In genomic region chr3:124760601-124761000, GRCh38 we compare ENCODE assay signal across 10 cellular contexts. TPM values are rescaled to one million over a fixed set of nuclear protein-coding genes. Genes with fewer than 3 reads are reported as not detected.
DNase-seq lines count a peak whose midpoint lies in the region; ATAC-seq and TF ChIP-seq lines count a peak whose summit lies in the region.
"Had no signal": no experiment of that assay in that cellular context is flagged by ENCODE, and none has a peak within 500 bp of the region (broad histone marks: within the 10 kb centered on the region; RNA-seq: fewer than 3 reads in every experiment).

No MANE protein-coding gene starts in this region.

- no peak for TF ChIP-seq RAD21 in HCT116 (IDR thresholded peaks at IDR 0.05; ENCODE audit: low read depth)

- no peak overlapping the region for H2AFZ ChIP-seq in HCT116 (ENCODE audit: low read depth, low read length, poor library complexity, severe bottlenecking)

- H4K20me1 ChIP-seq in HCT116 (ENCODE audit: insufficient read depth) = no peaks in the 10 kb centered on the region

- H3K9me2 ChIP-seq in HCT116 (ENCODE audit: insufficient read depth) = no peaks in the 10 kb centered on the region

- H3K9me3 ChIP-seq in A673 (ENCODE audit: low read depth, low read length, poor library complexity, severe bottlenecking) = no peaks in the 10 kb centered on the region
- H3K9me3 ChIP-seq in HCT116 (ENCODE audit: control insufficient read depth in 1 of 2, insufficient read depth in 1 of 2, low read depth in 1 of 2, low read length in 2 of 2) = no peaks in the 10 kb centered on the region
- H3K9me3 ChIP-seq: tibial nerve had no signal

- peaks cover 25% of the 10 kb centered on the region for H3K36me3 ChIP-seq in A673 (ENCODE audit: insufficient read depth, low read length, poor library complexity, severe bottlenecking)
- no peaks in the 10 kb centered on the region; a peak in 1 of 4 replicates for H3K36me3 ChIP-seq in HCT116 (ENCODE audit: control insufficient read depth in 1 of 2, insufficient read depth in 2 of 2, low read length in 2 of 2)

- no peak overlapping the region; the same call in 1 of the 2 replicates for H3K4me2 ChIP-seq in HCT116 (ENCODE audit: low read length)

- no peaks in the 10 kb centered on the region for H3K36me3 Mint-ChIP-seq in activated CD4-positive, alpha-beta memory T cell treated with anti-CD3 and anti-CD28 coated beads for 36 hours
- H3K36me3 Mint-ChIP-seq: CD8-positive, alpha-beta T cell had no signal

- H3K27me3 Mint-ChIP-seq in activated CD4-positive, alpha-beta memory T cell treated with anti-CD3 and anti-CD28 coated beads for 36 hours = no peaks in the 10 kb centered on the region

- ATAC-seq in HCT116 = peak; percentile 54; the same call in 1 of the 2 replicates

- H3K79me2 ChIP-seq in HCT116 (ENCODE audit: insufficient read depth, low read length) = no peaks in the 10 kb centered on the region

- peaks cover 12% of the 10 kb centered on the region for H3K4me1 ChIP-seq in A673 (ENCODE audit: insufficient read depth, low read length, poor library complexity, severe bottlenecking)
- peaks cover 0 to 7% of the 10 kb centered on the region in 2 experiments; a peak in 1 of 4 replicates for H3K4me1 ChIP-seq in HCT116 (ENCODE audit: control insufficient read depth in 1 of 2, insufficient read depth in 2 of 2, low read length in 2 of 2)

- no peak overlapping the region for H3K4me3 Mint-ChIP-seq in activated CD4-positive, alpha-beta memory T cell treated with anti-CD3 and anti-CD28 coated beads for 36 hours

- H3K9ac ChIP-seq in HCT116 (ENCODE audit: low read length) = no peak overlapping the region

- CTCF ChIA-PET in A673 (lab: Charles Lee) = interaction anchor here (0.5 to 2.3 kb wide), 16 partner anchors 10 to 821 kb away, joined by 3 to 39 read pairs (median 4); no protein-coding TSS in a partner anchor
- CTCF ChIA-PET in HCT116 (lab: Charles Lee) = interaction anchor here (0.6 to 4.4 kb wide), 30 partner anchors 10 to 825 kb away, joined by 3 to 101 read pairs (median 4); no protein-coding TSS in a partner anchor
- CTCF ChIA-PET in activated CD4-positive, alpha-beta memory T cell treated with anti-CD3 and anti-CD28 coated beads for 36 hours (lab: Charles Lee) = interaction anchor here (0.7 to 7.9 kb wide), 45 partner anchors 10 to 825 kb away, joined by 3 to 285 read pairs (median 4); partner anchors contain the start of genes MUC13 and UMPS

- RAD21 ChIA-PET in HCT116 (lab: Charles Lee; ENCODE audit: low non-redundant PET in 1 of 2, low total read pairs in 2 of 2, uncharacterized antibody in 2 of 2, unreplicated experiment in 2 of 2) = interaction anchor here (0.7 to 2.9 kb wide), 7 partner anchors 20 to 195 kb away, joined by 3 to 18 read pairs (median 3); no protein-coding TSS in a partner anchor

- no peaks in the 10 kb centered on the region for H3K9me3 Mint-ChIP-seq in activated CD4-positive, alpha-beta memory T cell treated with anti-CD3 and anti-CD28 coated beads for 36 hours
- H3K9me3 Mint-ChIP-seq: CD8-positive, alpha-beta T cell had no signal

- peak; percentile 50 for DNase-seq in A673 (ENCODE audit: low spot score)
- no peak for DNase-seq in HCT116 (ENCODE audit: low read depth, low spot score)
- peak; percentile 28 for DNase-seq in amniotic stem cell (lab: John Stamatoyannopoulos, UW)
- peak; percentile 75 for DNase-seq in iris pigment epithelial cell (ENCODE audit: low read depth)
- no peak for DNase-seq in iPS-NIHi11 (ENCODE audit: low spot score)
- no peak for DNase-seq in stimulated activated CD8-positive, alpha-beta memory T cell treated with anti-CD3 and anti-CD28 coated beads, Interleukin-4, amount 100 ng/mL, for 48 hours
- DNase-seq in NCI-H1105 treated with DMSO at 0.1 percent for 48 hours (lab: John Stamatoyannopoulos, UW) = no peak
- no peak for DNase-seq in activated CD4-positive, alpha-beta memory T cell treated with anti-CD3 and anti-CD28 coated beads for 36 hours

- no peak for TF ChIP-seq POLR2A in HCT116 (IDR thresholded peaks at IDR 0.05; ENCODE audit: borderline replicate concordance, extremely low read depth, insufficient read depth, insufficient read length)

- BruUV-seq in A673 (replicated peaks; lab: Mats Ljungman, UMichigan) (no TSS peak), HCT116 (replicated peaks; lab: Mats Ljungman, UMichigan) (no TSS peak)

- no peak overlapping the region for H3K27ac Mint-ChIP-seq in activated CD4-positive, alpha-beta memory T cell treated with anti-CD3 and anti-CD28 coated beads for 36 hours
- H3K27ac Mint-ChIP-seq: CD8-positive, alpha-beta T cell had no signal

- H3K4me3 ChIP-seq in A673 (ENCODE audit: low read depth, low read length, poor library complexity, severe bottlenecking) (no peak overlapping the region), HCT116 (replicated peaks in 1 of 2; ENCODE audit: low read depth in 1 of 2, low read length in 2 of 2) (no peak overlapping the region)
- H3K4me3 ChIP-seq: tibial nerve had no signal

- TF ChIP-seq CTCF in A673 (conservative IDR thresholded peaks at IDR 0.05; ENCODE audit: low read depth, low read length) (no peak), HCT116 (IDR thresholded peaks at IDR 0.05 in 2 of 3, conservative IDR thresholded peaks at IDR 0.05 in 1 of 3; ENCODE audit: borderline replicate concordance in 1 of 3, insufficient read depth in 1 of 3, low read depth in 2 of 3, low read length in 2 of 3) (no peak)

- intact Hi-C loops in A673 (cut with micrococcal nuclease; ENCODE audit: unreplicated experiment) (loop anchor here (2.0 to 10.0 kb wide), 4 partner anchors 127 to 678 kb away; partner anchors contain the start of gene ITGB5), HCT116 (cut with micrococcal nuclease) (loop anchor here (5.0 to 10.0 kb wide), 3 partner anchors 196 to 822 kb away; no protein-coding TSS in a partner anchor)
- intact Hi-C loops in activated CD4-positive, alpha-beta memory T cell treated with anti-CD3 and anti-CD28 coated beads for 36 hours (cut with micrococcal nuclease) = loop anchor here (5.0 kb wide), 1 partner anchor 677 kb away; no protein-coding TSS in a partner anchor

- H3K4me1 Mint-ChIP-seq in activated CD4-positive, alpha-beta memory T cell treated with anti-CD3 and anti-CD28 coated beads for 36 hours (ENCODE audit: low read depth) = peaks cover 3% of the 10 kb centered on the region

- H3K27ac ChIP-seq in A673 (ENCODE audit: low read depth, low read length, poor library complexity, severe bottlenecking) (no peak overlapping the region), HCT116 (ENCODE audit: low read depth, low read length) (no peak overlapping the region)

- H3K27me3 ChIP-seq in A673 (replicated peaks; ENCODE audit: insufficient read depth, low read depth, low read length, poor library complexity) (no peaks in the 10 kb centered on the region), HCT116 (ENCODE audit: insufficient read depth, low read length) (no peaks in the 10 kb centered on the region)
- H3K27me3 ChIP-seq: tibial nerve had no signal

- POLR2A ChIA-PET in A673 (lab: Charles Lee; ENCODE audit: low non-redundant PET) = interaction anchor here (0.9 kb wide), 1 partner anchor 19 kb away, joined by 6 read pairs; no protein-coding TSS in a partner anchor
- POLR2A ChIA-PET in HCT116 (lab: Charles Lee) = interaction anchor here (0.8 kb wide), 1 partner anchor 141 kb away, joined by 5 read pairs; no protein-coding TSS in a partner anchor
- POLR2A ChIA-PET in activated CD4-positive, alpha-beta memory T cell treated with anti-CD3 and anti-CD28 coated beads for 36 hours (lab: Charles Lee) = interaction anchor here (0.6 kb wide), 1 partner anchor 28 kb away, joined by 3 read pairs; no protein-coding TSS in a partner anchor

TF ChIP-seq in HCT116, 20 proteins besides CTCF, POLR2A, EP300 and RAD21:
- TF ChIP-seq YY1 (IDR thresholded peaks at IDR 0.05; ENCODE audit: extremely low read depth, insufficient replicate concordance, low read depth, low read length) (no peak), EZH2phosphoT487 (IDR thresholded peaks at IDR 0.05; ENCODE audit: borderline replicate concordance) (no peak), ZFX (IDR thresholded peaks at IDR 0.05) (no peak), JUND (IDR thresholded peaks at IDR 0.05) (no peak), EGR1 (IDR thresholded peaks at IDR 0.05; ENCODE audit: low read depth) (no peak), FOSL1 (IDR thresholded peaks at IDR 0.05; ENCODE audit: low read depth) (no peak), ELF1 (IDR thresholded peaks at IDR 0.05; ENCODE audit: borderline replicate concordance, low read depth) (no peak), SIN3A (IDR thresholded peaks at IDR 0.05; ENCODE audit: low read depth) (no peak), SP1 (IDR thresholded peaks at IDR 0.05; ENCODE audit: low read depth) (no peak), EZH2 (IDR thresholded peaks at IDR 0.05) (no peak), CEBPB (IDR thresholded peaks at IDR 0.05; ENCODE audit: low read depth) (no peak), TCF7L2 (IDR thresholded peaks at IDR 0.05; ENCODE audit: borderline replicate concordance, extremely low read depth, insufficient read depth, insufficient read length) (no peak), MAX (IDR thresholded peaks at IDR 0.05) (no peak)
TF ChIP-seq in HCT116: peak in this region for 0.

RNA-seq across cellular contexts. Expression of gene UMPS, which starts 30.3 kb away (rescaled TPM):
- total RNA-seq in A673 (2021) (100 and 118 TPM in 2 replicates), HCT116 (2021; ENCODE audit: unreplicated experiment) (41.3 TPM)
- polyA plus RNA-seq in HCT116 (2012) = 24.3 and 25.3 TPM in 2 replicates
- 10 to 100 TPM; 40.9 to 48.1 TPM for total RNA-seq in activated CD4-positive, alpha-beta memory T cell treated with anti-CD3 and anti-CD28 coated beads for 36 hours

Comparison
In these comparisons a context has a peak if more than half of its experiments do, and no peak if none do; other contexts are left out.
1. DNase-seq: peak in A673 (single experiment), amniotic stem cell (single experiment) and iris pigment epithelial cell (single experiment); none in HCT116 (single experiment), iPS-NIHi11 (single experiment), stimulated activated CD8-positive, alpha-beta memory T cell treated with anti-CD3 and anti-CD28 coated beads, Interleukin-4, amount 100 ng/mL, for 48 hours (single experiment), NCI-H1105 treated with DMSO at 0.1 percent for 48 hours (single experiment) and activated CD4-positive, alpha-beta memory T cell treated with anti-CD3 and anti-CD28 coated beads for 36 hours (single experiment).